In genomic region chr6:77298298-77298697, GRCh38 we compare ENCODE assay signal across 2 cellular contexts.
TF ChIP-seq lines count a peak whose summit lies in the region.

No MANE protein-coding gene starts in this region.

TF ChIP-seq in A549, 52 proteins besides CTCF, POLR2A, EP300 and RAD21 (continued from another document):
- no peak for TF ChIP-seq REST (IDR thresholded peaks at IDR 0.05)
- TF ChIP-seq ZFP36 (IDR thresholded peaks at IDR 0.05; ENCODE audit: borderline replicate concordance, partially characterized antibody), result peak; percentile 20
- TF ChIP-seq MAFK (IDR thresholded peaks at IDR 0.05; ENCODE audit: partially characterized antibody), result no peak
- TF ChIP-seq BCL3 (IDR thresholded peaks at IDR 0.05), result peak; percentile 67; the same call in 1 of the 3 replicates
- TF ChIP-seq MAX (IDR thresholded peaks at IDR 0.05), result 0 out of 2 replicates have a peak, but pooled peaks have one; percentile 24
- no peak for TF ChIP-seq HEYL (CRISPR knock-in tag; IDR thresholded peaks at IDR 0.05)
- TF ChIP-seq GATA3 (IDR thresholded peaks at IDR 0.05; ENCODE audit: borderline replicate concordance), result peak; percentile 96
- TF ChIP-seq PHF8 (IDR thresholded peaks at IDR 0.05; ENCODE audit: borderline replicate concordance, low read depth), result no peak
- no peak for TF ChIP-seq FOSL2 (IDR thresholded peaks at IDR 0.05)
- peak; percentile 69 for TF ChIP-seq FOSL2 (CRISPR knock-in tag; IDR thresholded peaks at IDR 0.05)

TF ChIP-seq in IMR-90, 13 proteins besides CTCF, POLR2A, EP300 and RAD21 (continued from another document):
- TF ChIP-seq NFE2L2 (IDR thresholded peaks at IDR 0.05; ENCODE audit: low read depth, low read length), result no peak
- no peak for TF ChIP-seq BHLHE40 (IDR thresholded peaks at IDR 0.05; ENCODE audit: low read depth, low read length)
TF ChIP-seq in IMR-90: peak in this region for 0.
